Comparison of ENCODE assay signal across 8 cellular contexts in the genomic region with DNA sequence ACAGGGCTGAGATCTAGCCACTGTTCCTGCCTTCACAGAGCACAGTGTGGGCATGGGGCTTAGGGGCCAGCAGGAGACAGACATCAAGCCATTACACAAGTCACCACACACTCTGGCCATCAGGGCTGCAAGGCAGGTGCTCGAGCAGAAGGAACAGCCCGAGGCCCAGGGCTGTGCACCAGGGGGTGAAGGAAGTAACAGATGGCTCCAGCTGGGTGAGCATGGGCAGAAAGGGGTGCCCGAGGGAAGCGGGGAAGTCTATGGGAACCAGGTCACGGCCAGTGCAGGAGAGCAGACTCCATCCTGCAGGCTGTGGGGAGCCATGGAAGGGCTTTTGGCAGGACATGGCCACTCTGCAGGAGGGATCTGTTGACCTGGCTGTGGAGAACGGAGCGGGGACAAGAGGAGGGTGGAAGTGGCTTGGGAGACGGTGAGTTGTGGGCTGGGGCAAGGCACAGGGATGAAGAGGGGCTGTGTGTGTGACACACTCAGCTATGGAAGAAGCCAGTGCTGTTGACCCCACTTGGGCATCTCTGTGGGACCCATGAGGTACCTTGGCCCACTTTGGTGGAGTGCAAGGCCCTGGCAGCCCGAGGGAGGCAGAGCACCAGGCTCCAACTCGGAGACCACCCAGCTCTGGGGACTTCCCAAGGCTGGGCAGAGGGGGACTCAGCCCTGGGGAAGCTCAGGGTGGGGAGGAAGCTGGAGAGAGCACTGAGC. TPM values are rescaled to one million over a fixed set of nuclear protein-coding genes. Genes with fewer than 3 reads are reported as not detected.
DNase-seq lines count a peak whose midpoint lies in the region; ATAC-seq and TF ChIP-seq lines count a peak whose summit lies in the region.

No MANE protein-coding gene starts in this region.

- no peak for TF ChIP-seq POLR2A in upper lobe of left lung (IDR thresholded peaks at IDR 0.05)

- H3K36me3 ChIP-seq in ascending aorta (no peaks in the 10 kb centered on the region), lung (ENCODE audit: control insufficient read depth in 2 of 2, insufficient read depth in 2 of 2, low read length in 2 of 2) (no peaks in the 10 kb centered on the region), upper lobe of left lung (peaks cover 0 to 4% (median 0%) of the 10 kb centered on the region in 4 donors)

- TF ChIP-seq EP300 in upper lobe of left lung (IDR thresholded peaks at IDR 0.05), result no peak

- TF ChIP-seq CTCF in ascending aorta (IDR thresholded peaks at IDR 0.05) (no peak), lung (IDR thresholded peaks at IDR 0.05; ENCODE audit: control extremely low read depth, extremely low read depth) (no peak), upper lobe of left lung (IDR thresholded peaks at IDR 0.05) (no peak)

- H3K4me1 ChIP-seq in ascending aorta (peaks cover 38 to 56% of the 10 kb centered on the region in 2 donors), lung (ENCODE audit: control insufficient read depth in 2 of 2, insufficient read depth in 2 of 2, low read length in 2 of 2) (peaks cover 11 to 38% of the 10 kb centered on the region in 2 donors), upper lobe of left lung (peaks cover 50 to 53% (median 51%) of the 10 kb centered on the region in 4 donors)

- 42 to 64% methylated on average over 9 to 10 of the region's 10 CpGs for WGBS in lung, 2 donors
- 61 to 71% methylated on average over 8 of the region's 10 CpGs for WGBS in upper lobe of left lung, 2 donors

- H3K4me3 ChIP-seq in ascending aorta (peak overlapping the region in 1 of 2 donors; percentile 20), lung (no peak overlapping the region), upper lobe of left lung (no peak overlapping the region)

- no peaks in the 10 kb centered on the region for H3K9me3 Mint-ChIP-seq in activated naive CD8-positive, alpha-beta T cell (ENCODE audit: low read depth)
- no peaks in the 10 kb centered on the region for H3K9me3 Mint-ChIP-seq in activated naive CD8-positive, alpha-beta T cell treated with anti-CD3 and anti-CD28 coated beads for 36 hours

- DNase-seq in activated naive CD8-positive, alpha-beta T cell treated with anti-CD3 and anti-CD28 coated beads for 36 hours, result no peak
- DNase-seq in ascending aorta (ENCODE audit: low spot score in 2 of 2), result no peak
- DNase-seq in lung (ENCODE audit: low spot score), result no peak
- DNase-seq in upper lobe of left lung, result no peak
- DNase-seq in AG08396 (ENCODE audit: low spot score), result no peak
- no peak for DNase-seq in NCI-H2107 treated with DMSO at 0.1 percent for 48 hours (lab: John Stamatoyannopoulos, UW; ENCODE audit: unreplicated experiment)

- H3K27me3 Mint-ChIP-seq in activated naive CD8-positive, alpha-beta T cell, result no peaks in the 10 kb centered on the region
- H3K27me3 Mint-ChIP-seq in activated naive CD8-positive, alpha-beta T cell treated with anti-CD3 and anti-CD28 coated beads for 36 hours, result no peaks in the 10 kb centered on the region

- H3K27ac ChIP-seq in ascending aorta (peak overlapping the region; percentile 96 to 98), lung (ENCODE audit: low read depth in 1 of 2, low read length in 1 of 2) (peak overlapping the region; percentile 84 to 85), upper lobe of left lung (peak overlapping the region; percentile 64 to 99 (median 90))

- no peak overlapping the region for H3K4me3 Mint-ChIP-seq in activated naive CD8-positive, alpha-beta T cell
- H3K4me3 Mint-ChIP-seq in activated naive CD8-positive, alpha-beta T cell treated with anti-CD3 and anti-CD28 coated beads for 36 hours, result no peak overlapping the region

- H3K27ac Mint-ChIP-seq in activated naive CD8-positive, alpha-beta T cell, result peak overlapping the region; percentile 66
- no peak overlapping the region for H3K27ac Mint-ChIP-seq in activated naive CD8-positive, alpha-beta T cell treated with anti-CD3 and anti-CD28 coated beads for 36 hours

- no peaks in the 10 kb centered on the region for H3K36me3 Mint-ChIP-seq in activated naive CD8-positive, alpha-beta T cell
- no peaks in the 10 kb centered on the region for H3K36me3 Mint-ChIP-seq in activated naive CD8-positive, alpha-beta T cell treated with anti-CD3 and anti-CD28 coated beads for 36 hours

- H3K27me3 ChIP-seq in ascending aorta (no peaks in the 10 kb centered on the region), lung (ENCODE audit: control insufficient read depth, insufficient read depth) (no peaks in the 10 kb centered on the region), upper lobe of left lung (no peaks in the 10 kb centered on the region)

- intact Hi-C loops in ascending aorta (cut with DNase I), result loop anchor here (1.0 to 5.0 kb wide), 2 partner anchors 14 to 253 kb away; a partner anchor contains a TSS

- ATAC-seq in lung (ENCODE audit: insufficient read depth, low FRiP score), result no peak
- no peak for ATAC-seq in upper lobe of left lung (ENCODE audit: low FRiP score in 2 of 2)
- ATAC-seq in HG03521 (IDR thresholded peaks at IDR 0.05; ENCODE audit: unreplicated experiment), result no peak

- peaks cover 33% of the 10 kb centered on the region for H3K4me1 Mint-ChIP-seq in activated naive CD8-positive, alpha-beta T cell (ENCODE audit: low read depth)
- H3K4me1 Mint-ChIP-seq in activated naive CD8-positive, alpha-beta T cell treated with anti-CD3 and anti-CD28 coated beads for 36 hours, result peaks cover 20% of the 10 kb centered on the region

- H3K9me3 ChIP-seq in ascending aorta (no peaks in the 10 kb centered on the region), lung (ENCODE audit: control insufficient read depth in 2 of 2, insufficient read depth in 1 of 2, low read length in 1 of 2) (no peaks in the 10 kb centered on the region), upper lobe of left lung (no peaks in the 10 kb centered on the region)

RNA-seq across cellular contexts. Expression of a gene that starts 3.6 kb away (rescaled TPM):
- 10 to 100 TPM; 16.8 to 16.9 TPM for total RNA-seq in activated naive CD8-positive, alpha-beta T cell treated with anti-CD3 and anti-CD28 coated beads for 36 hours
- total RNA-seq in ascending aorta (25.3 TPM), lung (10 to 100 TPM; 17.9 to 38.8 TPM), upper lobe of left lung (10 to 100 TPM; 11.5 to 42.4 (median 24.3) TPM)
- polyA plus RNA-seq in lung, result 10 to 100 TPM; 26.8 to 30.8 TPM

RNA-seq across cellular contexts. Expression of a gene that starts 4.0 kb away (rescaled TPM):
- 100 to 1,000 TPM; 108 to 109 TPM for total RNA-seq in activated naive CD8-positive, alpha-beta T cell treated with anti-CD3 and anti-CD28 coated beads for 36 hours
- 135 TPM for total RNA-seq in ascending aorta
- total RNA-seq in lung, result 10 to 100 TPM; 40.8 to 92.7 TPM
- polyA plus RNA-seq in lung, result 100 to 1,000 TPM in 1 of 2 donors, 10 to 100 TPM in 1; 99.4 to 140 TPM
- total RNA-seq in upper lobe of left lung, result 100 to 1,000 TPM in 1 of 6 donors, 10 to 100 TPM in 5; 60.3 to 111 (median 80.0) TPM

RNA-seq across cellular contexts. Expression of a gene that starts 15.1 kb away (rescaled TPM):
- 10 to 100 TPM; 15.8 to 16.0 TPM for total RNA-seq in activated naive CD8-positive, alpha-beta T cell treated with anti-CD3 and anti-CD28 coated beads for 36 hours
- total RNA-seq in ascending aorta (123 TPM), lung (10 to 100 TPM in 1 of 2 donors, under 1 TPM in 1; 0.43 to 11.4 TPM), upper lobe of left lung (10 to 100 TPM in 3 of 6 donors, 1 to 10 TPM in 3; 1.8 to 16.9 (median 8.2) TPM)
- polyA plus RNA-seq in lung, result 10 to 100 TPM; 19.2 to 19.9 TPM

RNA-seq across cellular contexts. Expression of a gene that starts 24.8 kb away (rescaled TPM):
- 10 to 100 TPM; 78.5 to 81.3 TPM for total RNA-seq in activated naive CD8-positive, alpha-beta T cell treated with anti-CD3 and anti-CD28 coated beads for 36 hours
- total RNA-seq in ascending aorta (184 TPM), lung (10 to 100 TPM; 20.7 to 55.4 TPM), upper lobe of left lung (10 to 100 TPM; 19.9 to 69.7 (median 37.2) TPM)
- 10 to 100 TPM; 52.5 to 63.4 TPM for polyA plus RNA-seq in lung

RNA-seq across cellular contexts. Expression of a gene that starts 27.0 kb away (rescaled TPM):
- total RNA-seq in activated naive CD8-positive, alpha-beta T cell treated with anti-CD3 and anti-CD28 coated beads for 36 hours, result 100 to 1,000 TPM; 113 to 114 TPM
- total RNA-seq in ascending aorta, result 57.2 TPM
- total RNA-seq in lung, result 10 to 100 TPM; 49.8 to 74.6 TPM
- polyA plus RNA-seq in lung, result 10 to 100 TPM; 47.1 to 77.2 TPM
- 10 to 100 TPM; 46.8 to 77.7 (median 57.0) TPM for total RNA-seq in upper lobe of left lung
